Comparison of ENCODE assay signal across 34 cellular contexts in genomic region chr2:129468879-129469278, GRCh38.
"Had no signal": no experiment of that assay in that cellular context is flagged by ENCODE, and none has a peak within 500 bp of the region (broad histone marks: within the 10 kb centered on the region; RNA-seq: fewer than 3 reads in every experiment).

No MANE protein-coding gene starts in this region.

- H3K9ac ChIP-seq: KMS-11 had no signal

- H3K9me3 ChIP-seq: MG63 had no signal

- DNase-seq: Karpas-422, Kasumi-1, KG1, MM.1S, MV-4-11, NCI-H1048, NCI-H1092, NCI-H1092 treated with DMSO at 0.1 percent for 48 hours, NCI-H1105, NCI-H1105 treated with DMSO at 0.1 percent for 48 hours, NCI-H1417, NCI-H1417 treated with DMSO at 0.1 percent for 48 hours, NCI-H1436, NCI-H1436 treated with DMSO at 0.1 percent for 48 hours, NCI-H146, NCI-H1694, NCI-H1694 treated with DMSO at 0.1 percent for 48 hours, NCI-H187, NCI-H187 treated with DMSO at 0.1 percent for 48 hours, NCI-H1930, NCI-H2029, NCI-H2029 treated with DMSO at 0.1 percent for 48 hours, NCI-H2081, NCI-H2081 treated with DMSO at 0.1 percent for 48 hours, NCI-H2107, NCI-H2171, NCI-H2171 treated with DMSO at 0.1 percent for 48 hours, NCI-H2227 treated with DMSO at 0.1 percent for 48 hours, NCI-H226, NCI-H345, NCI-H446, NCI-H446 treated with DMSO at 0.1 percent for 48 hours had no signal

- H3K27ac ChIP-seq: KMS-11 had no signal

- H3K4me3 ChIP-seq: MG63 had no signal

- H3K4me2 ChIP-seq: KMS-11 had no signal

- H3K36me3 ChIP-seq: MG63 had no signal
